In the genomic region with DNA sequence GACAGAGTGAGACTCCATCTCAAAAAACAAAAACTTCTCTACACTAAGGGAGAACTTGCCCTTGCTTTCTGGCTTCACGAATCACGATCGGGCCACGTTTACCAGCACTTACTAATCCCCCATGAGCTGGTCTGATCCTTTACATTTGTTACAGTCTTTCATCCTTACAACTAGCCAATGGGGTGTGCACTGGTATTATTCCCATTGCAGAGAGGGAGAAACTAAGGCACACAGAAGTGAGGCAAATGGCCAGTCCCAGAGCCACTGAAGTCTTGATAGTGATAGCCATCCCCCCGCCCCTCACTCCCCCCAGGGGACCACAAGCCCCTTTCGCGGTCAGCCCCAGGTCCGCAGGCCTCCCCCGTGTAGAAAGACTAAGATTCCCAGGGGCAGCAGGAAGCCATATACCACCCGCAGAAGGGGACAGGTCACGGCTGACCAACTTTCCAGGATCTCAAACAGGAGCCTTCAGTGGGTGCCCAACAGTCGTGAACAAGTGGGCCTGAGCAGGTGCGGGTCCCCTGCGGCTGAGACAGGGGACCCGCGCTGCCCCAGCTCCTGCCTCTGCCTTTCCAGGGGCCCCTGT, we compare ENCODE assay signal across 8 cellular contexts. TPM values are rescaled to one million over a fixed set of nuclear protein-coding genes. Genes with fewer than 3 reads are reported as not detected.
A peak's percentile ranks its signal among the peaks of the same experiment; 100 is the strongest.
DNase-seq lines count a peak whose midpoint lies in the region; ATAC-seq and TF ChIP-seq lines count a peak whose summit lies in the region.

No MANE protein-coding gene starts in this region.

- no peaks in the 10 kb centered on the region for H3K36me3 Mint-ChIP-seq in MCF 10A (ENCODE audit: insufficient read depth, unreplicated experiment)

- no peaks in the 10 kb centered on the region for H3K27me3 Mint-ChIP-seq in MCF 10A (ENCODE audit: insufficient read depth, unreplicated experiment)

- DNase-seq in AG10803 (ENCODE audit: low read depth) (no peak), MCF 10A (ENCODE audit: unreplicated experiment) (no peak), myocyte (ENCODE audit: low read depth) (peak; percentile 25), NCI-H2227 treated with DMSO at 0.1 percent for 48 hours (lab: John Stamatoyannopoulos, UW) (no peak), AG08396 (ENCODE audit: low spot score) (no peak)
- no peak for DNase-seq in stimulated activated CD4-positive, alpha-beta T cell treated with anti-CD3 and anti-CD28 coated beads, Interleukin-2, amount 100 ng/mL, for 48 hours

- H3K9me3 Mint-ChIP-seq in MCF 10A (ENCODE audit: unreplicated experiment) = peaks cover under 1% of the 10 kb centered on the region

- H3K4me1 Mint-ChIP-seq in MCF 10A (ENCODE audit: insufficient read depth, unreplicated experiment) = peaks cover 11% of the 10 kb centered on the region

- intact Hi-C loops in MCF 10A (cut with micrococcal nuclease) = no loop called here

- no peak overlapping the region for H3K27ac Mint-ChIP-seq in MCF 10A (ENCODE audit: low read depth, unreplicated experiment)

- TF ChIP-seq CTCF in AG10803 (conservative IDR thresholded peaks at IDR 0.05; ENCODE audit: low read length) = no peak
- TF ChIP-seq CTCF in MCF 10A (IDR thresholded peaks at IDR 0.05; ENCODE audit: unreplicated experiment) = no peak

- H3K4me3 Mint-ChIP-seq in MCF 10A (ENCODE audit: unreplicated experiment) = peak overlapping the region; percentile 70

- CTCF ChIA-PET in MCF 10A (lab: Yijun Ruan, JAX) = interaction anchor here (0.6 kb wide), 3 partner anchors 21 to 43 kb away, joined by 3 read pairs; no protein-coding TSS in a partner anchor

- ATAC-seq in HG03135 (IDR thresholded peaks at IDR 0.05; ENCODE audit: unreplicated experiment) = peak; percentile 21
- no peak for ATAC-seq in GM19463 (IDR thresholded peaks at IDR 0.05; ENCODE audit: unreplicated experiment)

- no TSS peak for BruUV-seq in MCF 10A (replicated peaks; lab: Mats Ljungman, UMichigan)

- peak overlapping the region; percentile 78 for H3K4me3 ChIP-seq in AG10803 (ENCODE audit: low read length)

- POLR2A ChIA-PET in MCF 10A (lab: Yijun Ruan, JAX) = interaction anchor here (0.5 to 2.6 kb wide), 6 partner anchors 11 to 40 kb away, joined by 3 to 17 read pairs (median 7); a partner anchor contains a TSS

RNA-seq across cellular contexts. Expression of a gene that starts 0.8 kb away (rescaled TPM):
- total RNA-seq in MCF 10A (2022) (2.3 and 2.5 TPM in 2 replicates), myocyte (24.9 and 25.8 TPM in 2 replicates)
- 17.7 TPM for polyA plus RNA-seq in myocyte (2012)

RNA-seq across cellular contexts. Expression of a gene that starts 32.1 kb away (rescaled TPM):
- 25.7 and 45.2 TPM in 2 replicates for total RNA-seq in MCF 10A (2022)
- total RNA-seq in myocyte = 23.2 and 25.8 TPM in 2 replicates
- 66.4 TPM for polyA plus RNA-seq in myocyte (2012)

RNA-seq across cellular contexts. Expression of a gene that starts 38.4 kb away (rescaled TPM):
- total RNA-seq in MCF 10A (2022) (27.8 and 33.5 TPM in 2 replicates), myocyte (26.3 and 44.3 TPM in 2 replicates)
- 38.5 TPM for polyA plus RNA-seq in myocyte (2012)
